Comparison of ENCODE assay signal across 2 cellular contexts in the genomic region with DNA sequence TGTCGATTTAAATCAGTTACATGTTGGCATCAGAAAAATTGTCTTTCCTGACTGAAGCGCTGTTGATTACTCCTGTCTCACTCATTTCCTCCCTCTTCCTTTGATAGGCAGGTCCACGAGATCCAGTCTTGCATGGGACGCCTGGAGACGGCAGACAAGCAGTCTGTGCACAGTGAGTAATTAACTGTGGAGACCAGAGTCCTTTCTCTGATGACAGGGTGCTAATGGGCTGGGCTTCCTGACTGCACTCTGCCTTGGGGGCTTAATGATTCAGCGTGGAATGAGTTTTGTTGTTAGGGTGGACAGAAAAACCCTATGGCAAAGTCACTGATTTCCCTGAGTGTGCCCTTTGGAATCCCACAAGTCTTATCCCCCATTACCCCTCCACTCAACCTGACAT.
TF ChIP-seq lines count a peak whose summit lies in the region.

No MANE protein-coding gene starts in this region.

TF ChIP-seq in HEK293, 187 proteins besides CTCF, POLR2A, EP300 and RAD21 (continued from another document):
- TF ChIP-seq, protein P1, sequence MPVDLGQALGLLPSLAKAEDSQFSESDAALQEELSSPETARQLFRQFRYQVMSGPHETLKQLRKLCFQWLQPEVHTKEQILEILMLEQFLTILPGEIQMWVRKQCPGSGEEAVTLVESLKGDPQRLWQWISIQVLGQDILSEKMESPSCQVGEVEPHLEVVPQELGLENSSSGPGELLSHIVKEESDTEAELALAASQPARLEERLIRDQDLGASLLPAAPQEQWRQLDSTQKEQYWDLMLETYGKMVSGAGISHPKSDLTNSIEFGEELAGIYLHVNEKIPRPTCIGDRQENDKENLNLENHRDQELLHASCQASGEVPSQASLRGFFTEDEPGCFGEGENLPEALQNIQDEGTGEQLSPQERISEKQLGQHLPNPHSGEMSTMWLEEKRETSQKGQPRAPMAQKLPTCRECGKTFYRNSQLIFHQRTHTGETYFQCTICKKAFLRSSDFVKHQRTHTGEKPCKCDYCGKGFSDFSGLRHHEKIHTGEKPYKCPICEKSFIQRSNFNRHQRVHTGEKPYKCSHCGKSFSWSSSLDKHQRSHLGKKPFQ (tag by site-specific recombination; IDR thresholded peaks at IDR 0.05): no peak
- no peak for TF ChIP-seq ZNF529 (tag by site-specific recombination; IDR thresholded peaks at IDR 0.05; ENCODE audit: insufficient replicate concordance)
TF ChIP-seq in HEK293: peak in this region for 1.

TF ChIP-seq in SK-N-SH treated with all-trans-retinoic acid at 6 μM for 48 hours, 23 proteins besides CTCF, POLR2A, EP300 and RAD21 (continued from another document):
- TF ChIP-seq, protein P2, sequence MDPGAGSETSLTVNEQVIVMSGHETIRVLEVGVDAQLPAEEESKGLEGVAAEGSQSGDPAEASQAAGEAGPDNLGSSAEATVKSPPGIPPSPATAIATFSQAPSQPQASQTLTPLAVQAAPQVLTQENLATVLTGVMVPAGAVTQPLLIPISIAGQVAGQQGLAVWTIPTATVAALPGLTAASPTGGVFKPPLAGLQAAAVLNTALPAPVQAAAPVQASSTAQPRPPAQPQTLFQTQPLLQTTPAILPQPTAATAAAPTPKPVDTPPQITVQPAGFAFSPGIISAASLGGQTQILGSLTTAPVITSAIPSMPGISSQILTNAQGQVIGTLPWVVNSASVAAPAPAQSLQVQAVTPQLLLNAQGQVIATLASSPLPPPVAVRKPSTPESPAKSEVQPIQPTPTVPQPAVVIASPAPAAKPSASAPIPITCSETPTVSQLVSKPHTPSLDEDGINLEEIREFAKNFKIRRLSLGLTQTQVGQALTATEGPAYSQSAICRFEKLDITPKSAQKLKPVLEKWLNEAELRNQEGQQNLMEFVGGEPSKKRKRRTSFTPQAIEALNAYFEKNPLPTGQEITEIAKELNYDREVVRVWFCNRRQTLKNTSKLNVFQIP (CRISPR knock-in tag; IDR thresholded peaks at IDR 0.05; ENCODE audit: borderline replicate concordance, low read depth): no peak
- TF ChIP-seq, protein P3, sequence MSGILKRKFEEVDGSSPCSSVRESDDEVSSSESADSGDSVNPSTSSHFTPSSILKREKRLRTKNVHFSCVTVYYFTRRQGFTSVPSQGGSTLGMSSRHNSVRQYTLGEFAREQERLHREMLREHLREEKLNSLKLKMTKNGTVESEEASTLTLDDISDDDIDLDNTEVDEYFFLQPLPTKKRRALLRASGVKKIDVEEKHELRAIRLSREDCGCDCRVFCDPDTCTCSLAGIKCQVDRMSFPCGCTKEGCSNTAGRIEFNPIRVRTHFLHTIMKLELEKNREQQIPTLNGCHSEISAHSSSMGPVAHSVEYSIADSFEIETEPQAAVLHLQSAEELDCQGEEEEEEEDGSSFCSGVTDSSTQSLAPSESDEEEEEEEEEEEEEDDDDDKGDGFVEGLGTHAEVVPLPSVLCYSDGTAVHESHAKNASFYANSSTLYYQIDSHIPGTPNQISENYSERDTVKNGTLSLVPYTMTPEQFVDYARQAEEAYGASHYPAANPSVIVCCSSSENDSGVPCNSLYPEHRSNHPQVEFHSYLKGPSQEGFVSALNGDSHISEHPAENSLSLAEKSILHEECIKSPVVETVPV (CRISPR knock-in tag; IDR thresholded peaks at IDR 0.05): no peak
